Comparison of ENCODE assay signal across 23 cellular contexts in the genomic region with DNA sequence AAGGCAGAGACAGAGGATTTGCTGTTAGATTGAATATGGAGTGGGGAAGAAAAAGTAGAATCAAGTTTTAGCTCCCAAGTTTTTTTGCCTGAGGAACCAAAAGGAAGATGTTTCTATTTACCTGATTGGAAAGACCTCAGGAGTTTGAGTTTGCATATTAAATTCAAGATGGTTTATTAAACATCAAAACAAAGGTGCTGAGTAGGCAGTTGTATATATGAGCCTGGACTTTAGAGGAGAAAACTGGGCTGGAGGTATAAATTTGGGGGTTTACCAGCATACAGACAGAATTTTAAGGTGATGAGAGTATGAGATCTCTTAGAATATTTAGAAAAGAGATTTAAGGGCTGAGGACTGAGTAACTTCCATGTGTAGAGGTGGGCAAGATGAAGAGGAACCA. TPM values are rescaled to one million over a fixed set of nuclear protein-coding genes. Genes with fewer than 3 reads are reported as not detected.
A peak's percentile ranks its signal among the peaks of the same experiment; 100 is the strongest.
DNase-seq lines count a peak whose midpoint lies in the region; ATAC-seq, FAIRE-seq and TF ChIP-seq lines count a peak whose summit lies in the region.
"Had no signal": no experiment of that assay in that cellular context is flagged by ENCODE, and none has a peak within 500 bp of the region (broad histone marks: within the 10 kb centered on the region; RNA-seq: fewer than 3 reads in every experiment).

No MANE protein-coding gene starts in this region.

- H3K27me3 ChIP-seq in HepG2 (ENCODE audit: control insufficient read depth in 1 of 2, insufficient read depth in 2 of 2, low read length in 2 of 2) (no peaks in the 10 kb centered on the region), right lobe of liver (no peaks in the 10 kb centered on the region), neutrophil (no peaks in the 10 kb centered on the region)
- H3K27me3 ChIP-seq: brain microvascular endothelial cell, SJCRH30, vagina had no signal

- H3K27ac Mint-ChIP-seq in T-helper 17 cell: peak overlapping the region; percentile 1
- peak overlapping the region; percentile 54 for H3K27ac Mint-ChIP-seq in central memory CD8-positive, alpha-beta T cell (ENCODE audit: low read depth)
- H3K27ac Mint-ChIP-seq: GM23338 had no signal

- H2AFZ ChIP-seq in HepG2 (ENCODE audit: low read length): no peak overlapping the region
- H2AFZ ChIP-seq: GM23338 had no signal

- no peaks in the 10 kb centered on the region for H3K9me3 ChIP-seq in HepG2 (ENCODE audit: low read length)
- H3K9me3 ChIP-seq in right lobe of liver: no peaks in the 10 kb centered on the region
- H3K9me3 ChIP-seq in T-helper 17 cell (ENCODE audit: control insufficient read depth, low read length, poor library complexity, severe bottlenecking): no peaks in the 10 kb centered on the region
- H3K9me3 ChIP-seq in neutrophil: no peaks in the 10 kb centered on the region
- H3K9me3 ChIP-seq: SJCRH30, thoracic aorta, vagina had no signal

- peaks cover 5% of the 10 kb centered on the region for H3K9me3 Mint-ChIP-seq in central memory CD8-positive, alpha-beta T cell
- H3K9me3 Mint-ChIP-seq: GM23338 had no signal

- TF ChIP-seq RAD21 in HepG2 (CRISPR knock-in tag; IDR thresholded peaks at IDR 0.05): no peak

- CTCF ChIA-PET in HepG2 (lab: Yijun Ruan, JAX; ENCODE audit: low intra/inter-chr PET ratio, low total read pairs): no interaction called here

- no peak for TF ChIP-seq POLR2A in HepG2 (IDR thresholded peaks at IDR 0.05; ENCODE audit: insufficient read depth in 1 of 2, low read depth in 2 of 2, low read length in 2 of 2)
- no peak for TF ChIP-seq POLR2A in right lobe of liver (IDR thresholded peaks at IDR 0.05)

- H4K20me1 ChIP-seq in HepG2 (ENCODE audit: insufficient read depth, low read length): no peaks in the 10 kb centered on the region

- H3K36me3 Mint-ChIP-seq in T-helper 17 cell (ENCODE audit: low read depth): peaks cover 7% of the 10 kb centered on the region
- H3K36me3 Mint-ChIP-seq in central memory CD8-positive, alpha-beta T cell (ENCODE audit: insufficient read depth): peaks cover 33% of the 10 kb centered on the region

- in situ Hi-C loops in HepG2 (cut with HindIII; ENCODE audit: extremely low pct_ligation_motif_present, low pct_unique_long_range_greater_than_20kb): no loop called here

- ATAC-seq in HepG2 (no peak), right lobe of liver (no peak), T-helper 17 cell (no peak), GM19455 (IDR thresholded peaks at IDR 0.05; ENCODE audit: unreplicated experiment) (no peak), HG03159 (IDR thresholded peaks at IDR 0.05; ENCODE audit: unreplicated experiment) (no peak), HG03460 (IDR thresholded peaks at IDR 0.05; ENCODE audit: unreplicated experiment) (no peak)
- ATAC-seq in central memory CD8-positive, alpha-beta T cell (replicated peaks; ENCODE audit: extremely low read depth, poor library complexity, severe bottlenecking): no peak
- ATAC-seq: left cardiac atrium had no signal

- no peak for DNase-seq in HepG2 (ENCODE audit: low spot score)
- DNase-seq in right lobe of liver: no peak
- DNase-seq in T-helper 17 cell: no peak
- no peak for DNase-seq in central memory CD8-positive, alpha-beta T cell (ENCODE audit: low spot score in 2 of 2)
- DNase-seq: activated CD8-positive, alpha-beta memory T cell treated with anti-CD3 and anti-CD28 coated beads, Interleukin-2, amount 50 U/mL, for 4 hours; activated gamma-delta T cell; amniotic stem cell; brain microvascular endothelial cell; effector CD8-positive, alpha-beta T cell; foreskin fibroblast; left cardiac atrium; NCI-H446 treated with DMSO at 0.1 percent for 48 hours; nucleus accumbens; SJCRH30; stimulated activated naive CD4-positive, alpha-beta T cell treated with Interleukin-2 at 50 U/mL for 16 hours had no signal

- POLR2A ChIA-PET in HepG2 (lab: Yijun Ruan, JAX): no interaction called here

- TF ChIP-seq CTCF in HepG2 (CRISPR knock-in tag; IDR thresholded peaks at IDR 0.05): no peak
- TF ChIP-seq CTCF in right lobe of liver (IDR thresholded peaks at IDR 0.05): no peak
- TF ChIP-seq CTCF in neutrophil (IDR thresholded peaks at IDR 0.05): no peak

- H3K36me3 ChIP-seq in HepG2 (replicated peaks in 1 of 2; ENCODE audit: control insufficient read depth in 1 of 2, insufficient read depth in 2 of 2, low read length in 2 of 2): peaks cover 4 to 83% of the 10 kb centered on the region in 2 experiments
- peaks cover 4 to 30% (median 5%) of the 10 kb centered on the region in 4 donors for H3K36me3 ChIP-seq in right lobe of liver
- H3K36me3 ChIP-seq in neutrophil: peaks cover 34% of the 10 kb centered on the region

- H3K79me2 ChIP-seq in HepG2 (ENCODE audit: insufficient read depth, low read length): no peaks in the 10 kb centered on the region

- peak overlapping the region; percentile 0 for H3K4me3 Mint-ChIP-seq in T-helper 17 cell
- no peak overlapping the region for H3K4me3 Mint-ChIP-seq in central memory CD8-positive, alpha-beta T cell
- H3K4me3 Mint-ChIP-seq: GM23338 had no signal

- H3K27ac ChIP-seq in HepG2 (ENCODE audit: extremely low read length, insufficient read depth, low read length): no peak overlapping the region
- no peak overlapping the region for H3K27ac ChIP-seq in right lobe of liver
- peak overlapping the region; percentile 42 for H3K27ac ChIP-seq in neutrophil
- H3K27ac ChIP-seq: brain microvascular endothelial cell, C4-2B, SJCRH30, thoracic aorta, vagina had no signal

- BruUV-seq in HepG2 (replicated peaks; lab: Mats Ljungman, UMichigan): no TSS peak

- FAIRE-seq in HepG2 (lab: Jason Lieb, UNC): no peak

- intact Hi-C loops in HepG2 (cut with micrococcal nuclease; ENCODE audit: unreplicated experiment): no loop called here
- intact Hi-C loops in right lobe of liver (cut with DNase I): no loop called here

- H3K4me1 Mint-ChIP-seq in T-helper 17 cell: peaks cover 13% of the 10 kb centered on the region
- H3K4me1 Mint-ChIP-seq in central memory CD8-positive, alpha-beta T cell: peaks cover 17% of the 10 kb centered on the region
- H3K4me1 Mint-ChIP-seq: GM23338 had no signal

- no peak for TF ChIP-seq EP300 in HepG2 (IDR thresholded peaks at IDR 0.05; ENCODE audit: low read depth in 2 of 2, low read length in 2 of 2)
- no peak for TF ChIP-seq EP300 in HepG2 (CRISPR knock-in tag; IDR thresholded peaks at IDR 0.05; ENCODE audit: borderline replicate concordance)

- H3K4me2 ChIP-seq in HepG2 (ENCODE audit: low read depth, low read length): no peak overlapping the region
- H3K4me2 ChIP-seq: GM23338 had no signal

- no peak overlapping the region for H3K9ac ChIP-seq in HepG2 (ENCODE audit: insufficient read depth, low read depth, low read length)

- no peaks in the 10 kb centered on the region for H3K4me1 ChIP-seq in HepG2 (ENCODE audit: insufficient read depth, low read length)
- H3K4me1 ChIP-seq in right lobe of liver: no peaks in the 10 kb centered on the region
- H3K4me1 ChIP-seq in neutrophil (ENCODE audit: control insufficient read depth in 1 of 2, insufficient read depth in 1 of 2, low read depth in 1 of 2, low read length in 1 of 2): peaks cover 3 to 8% of the 10 kb centered on the region in 2 experiments
- H3K4me1 ChIP-seq: vagina had no signal

- H3K27me3 Mint-ChIP-seq in T-helper 17 cell: no peaks in the 10 kb centered on the region
- H3K27me3 Mint-ChIP-seq in central memory CD8-positive, alpha-beta T cell: no peaks in the 10 kb centered on the region

- H3K4me3 ChIP-seq in HepG2 (replicated peaks in 1 of 3; ENCODE audit: insufficient read depth in 1 of 3, low read depth in 2 of 3, low read length in 3 of 3): no peak overlapping the region
- no peak overlapping the region for H3K4me3 ChIP-seq in right lobe of liver
- peak overlapping the region in 1 of 2 experiments; percentile 41 for H3K4me3 ChIP-seq in neutrophil (ENCODE audit: low read depth in 1 of 2, low read length in 1 of 2)
- H3K4me3 ChIP-seq: GM23338, SJCRH30, thoracic aorta, vagina had no signal

RNA-seq across cellular contexts. Expression of a gene that starts 38.2 kb away (rescaled TPM):
- total RNA-seq in HepG2 (2016; rRNA removed; fragmentation: Illumina TruSeq; extraction: Trizol) (85.5 and 133 TPM in 2 replicates), right lobe of liver (10 to 100 TPM; 13.3 to 24.3 (median 20.4) TPM), T-helper 17 cell (10 to 100 TPM; 37.8 to 48.2 TPM)
- 54.1 and 60.2 TPM in 2 replicates for total RNA-seq in HepG2 (2016; cell fraction: cytosol; rRNA removed; fragmentation: Illumina TruSeq; extraction: Trizol; ENCODE audit: low read depth)
- total RNA-seq in HepG2 (2016; cell fraction: insoluble cytoplasmic fraction; rRNA removed; fragmentation: Illumina TruSeq; extraction: Trizol): 89.1 and 121 TPM in 2 replicates
- total RNA-seq in HepG2 (2016; cell fraction: membrane; rRNA removed; fragmentation: Illumina TruSeq; extraction: Trizol): 47.1 and 60.6 TPM in 2 replicates
- total RNA-seq in HepG2 (2016; cell fraction: nucleus; rRNA removed; fragmentation: Illumina TruSeq; extraction: Trizol): 40.1 and 41.2 TPM in 2 replicates
- 19.7 and 29.6 TPM in 2 replicates for polyA plus RNA-seq in HepG2 (2011; rRNA removed)
- polyA plus RNA-seq in HepG2 (2011; cell fraction: cytosol; rRNA removed): 15.9 and 27.6 TPM in 2 replicates
- polyA plus RNA-seq in HepG2 (2011; cell fraction: nucleus; rRNA removed): 6.9 and 9.6 TPM in 2 replicates
- polyA plus RNA-seq in HepG2 (2012): 60.1 and 74.6 TPM in 2 replicates
- 13.3 and 16.3 TPM in 2 replicates for polyA plus RNA-seq in HepG2 (2016; cell fraction: cytosol; fragmentation: Illumina TruSeq; extraction: Trizol; ENCODE audit: low read depth)
- polyA plus RNA-seq in HepG2 (2016; cell fraction: insoluble cytoplasmic fraction; fragmentation: Illumina TruSeq; extraction: Trizol; ENCODE audit: low read depth): 109 and 115 TPM in 2 replicates
- polyA plus RNA-seq in HepG2 (2016; cell fraction: membrane; fragmentation: Illumina TruSeq; extraction: Trizol; ENCODE audit: low read depth): 23.2 and 29.1 TPM in 2 replicates
- 38.4 and 47.1 TPM in 2 replicates for polyA plus RNA-seq in HepG2 (2016; cell fraction: nucleus; fragmentation: Illumina TruSeq; extraction: Trizol; ENCODE audit: insufficient read depth, low read depth)
- polyA minus RNA-seq in HepG2 (2011; rRNA and poly(A)+ RNA removed; ENCODE audit: low replicate concordance): 18.8 and 66.2 TPM in 2 replicates
- polyA minus RNA-seq in HepG2 (2011; cell fraction: cytosol; rRNA and poly(A)+ RNA removed): 42.1 and 54.6 TPM in 2 replicates
- 24.3 and 28.3 TPM in 2 replicates for polyA minus RNA-seq in HepG2 (2011; cell fraction: nucleus; rRNA and poly(A)+ RNA removed)

RNA-seq across cellular contexts. Expression of a gene that starts 54.4 kb away (rescaled TPM):
- 23.2 and 32.1 TPM in 2 replicates for total RNA-seq in HepG2 (2016; rRNA removed; fragmentation: Illumina TruSeq; extraction: Trizol)
- 15.0 and 15.7 TPM in 2 replicates for total RNA-seq in HepG2 (2016; cell fraction: cytosol; rRNA removed; fragmentation: Illumina TruSeq; extraction: Trizol; ENCODE audit: low read depth)
- 20.0 and 30.4 TPM in 2 replicates for total RNA-seq in HepG2 (2016; cell fraction: insoluble cytoplasmic fraction; rRNA removed; fragmentation: Illumina TruSeq; extraction: Trizol)
- 13.4 and 14.1 TPM in 2 replicates for total RNA-seq in HepG2 (2016; cell fraction: membrane; rRNA removed; fragmentation: Illumina TruSeq; extraction: Trizol)
- 34.2 and 38.9 TPM in 2 replicates for total RNA-seq in HepG2 (2016; cell fraction: nucleus; rRNA removed; fragmentation: Illumina TruSeq; extraction: Trizol)
- 20.0 and 22.8 TPM in 2 replicates for polyA plus RNA-seq in HepG2 (2011; rRNA removed)
- 13.2 and 17.0 TPM in 2 replicates for polyA plus RNA-seq in HepG2 (2011; cell fraction: cytosol; rRNA removed)
- 23.1 and 27.5 TPM in 2 replicates for polyA plus RNA-seq in HepG2 (2011; cell fraction: nucleus; rRNA removed)
- 19.9 and 20.4 TPM in 2 replicates for polyA plus RNA-seq in HepG2 (2012)
- polyA plus RNA-seq in HepG2 (2016; cell fraction: cytosol; fragmentation: Illumina TruSeq; extraction: Trizol; ENCODE audit: low read depth): 1.7 and 1.8 TPM in 2 replicates
- polyA plus RNA-seq in HepG2 (2016; cell fraction: insoluble cytoplasmic fraction; fragmentation: Illumina TruSeq; extraction: Trizol; ENCODE audit: low read depth): 12.8 and 13.1 TPM in 2 replicates
- polyA plus RNA-seq in HepG2 (2016; cell fraction: membrane; fragmentation: Illumina TruSeq; extraction: Trizol; ENCODE audit: low read depth): 3.7 and 4.3 TPM in 2 replicates
- 31.5 and 32.2 TPM in 2 replicates for polyA plus RNA-seq in HepG2 (2016; cell fraction: nucleus; fragmentation: Illumina TruSeq; extraction: Trizol; ENCODE audit: insufficient read depth, low read depth)
- polyA minus RNA-seq in HepG2 (2011; rRNA and poly(A)+ RNA removed; ENCODE audit: low replicate concordance): 35.3 and 36.9 TPM in 2 replicates
- polyA minus RNA-seq in HepG2 (2011; cell fraction: cytosol; rRNA and poly(A)+ RNA removed): 26.3 and 34.0 TPM in 2 replicates
- 37.9 and 43.0 TPM in 2 replicates for polyA minus RNA-seq in HepG2 (2011; cell fraction: nucleus; rRNA and poly(A)+ RNA removed)
- 10 to 100 TPM; 31.9 to 43.1 (median 34.2) TPM for total RNA-seq in right lobe of liver
- total RNA-seq in T-helper 17 cell: 10 to 100 TPM; 17.3 to 23.7 TPM
